Comparison of ENCODE assay signal across 1 cellular context in genomic region chr1:31575373-31576140, GRCh38.
TF ChIP-seq lines count a peak whose summit lies in the region.

No MANE protein-coding gene starts in this region.

TF ChIP-seq in HepG2, 621 proteins besides CTCF, POLR2A, EP300 and RAD21 (continued from another document and continues in another):
- TF ChIP-seq ZNF275 (CRISPR knock-in tag; IDR thresholded peaks at IDR 0.05; ENCODE audit: borderline replicate concordance) (no peak), NFAT5 (CRISPR knock-in tag; IDR thresholded peaks at IDR 0.05) (no peak), ZNF75D (CRISPR knock-in tag; IDR thresholded peaks at IDR 0.05; ENCODE audit: borderline replicate concordance) (no peak), HDAC2 (CRISPR knock-in tag; IDR thresholded peaks at IDR 0.05) (peak; percentile 86), RNF219 (CRISPR knock-in tag; IDR thresholded peaks at IDR 0.05) (no peak), KAT8 (CRISPR knock-in tag; IDR thresholded peaks at IDR 0.05) (0 out of 2 replicates have a peak, but pooled peaks have one; percentile 16), ZNF235 (CRISPR knock-in tag; IDR thresholded peaks at IDR 0.05; ENCODE audit: borderline replicate concordance) (no peak), REST (IDR thresholded peaks at IDR 0.05; ENCODE audit: borderline replicate concordance in 1 of 2, low read depth in 1 of 2, low read length in 2 of 2) (no peak), MBD4 (IDR thresholded peaks at IDR 0.05; ENCODE audit: borderline replicate concordance, low read length) (no peak), TFE3 (CRISPR knock-in tag; IDR thresholded peaks at IDR 0.05) (no peak), FOXK1 (CRISPR knock-in tag; IDR thresholded peaks at IDR 0.05; ENCODE audit: borderline replicate concordance, low read depth) (no peak; the same call in 1 of the 2 replicates), ZBTB38 (CRISPR knock-in tag; IDR thresholded peaks at IDR 0.05) (no peak), FOXO4 (CRISPR knock-in tag; conservative IDR thresholded peaks at IDR 0.05) (no peak), CENPT (CRISPR knock-in tag; IDR thresholded peaks at IDR 0.05; ENCODE audit: low read depth) (no peak), ISX (CRISPR knock-in tag; conservative IDR thresholded peaks at IDR 0.05) (no peak), SP1 (IDR thresholded peaks at IDR 0.05) (no peak), SP1 (CRISPR knock-in tag; IDR thresholded peaks at IDR 0.05) (no peak), ZNF816 (CRISPR knock-in tag; IDR thresholded peaks at IDR 0.05; ENCODE audit: borderline replicate concordance) (no peak), ZNF883 (CRISPR knock-in tag; IDR thresholded peaks at IDR 0.05; ENCODE audit: not compliant biosample characterization) (peak; percentile 15), KDM5A (IDR thresholded peaks at IDR 0.05; ENCODE audit: borderline replicate concordance, low read length) (peak; percentile 24; the same call in 1 of the 2 replicates), ZNF770 (CRISPR knock-in tag; IDR thresholded peaks at IDR 0.05) (no peak), ARNT (IDR thresholded peaks at IDR 0.05) (no peak), EZH2 (conservative IDR thresholded peaks at IDR 0.05; ENCODE audit: low read depth, low read length) (no peak), SOX13 (IDR thresholded peaks at IDR 0.05) (peak; percentile 71; the same call in 1 of the 2 replicates), SOX13 (CRISPR knock-in tag; conservative IDR thresholded peaks at IDR 0.05 in 1 of 2, IDR thresholded peaks at IDR 0.05 in 1 of 2) (peak in 1 of 2 experiments; percentile 86; a peak in 2 of 4 replicates), ARNTL (CRISPR knock-in tag; IDR thresholded peaks at IDR 0.05) (peak; percentile 34; the same call in 1 of the 2 replicates), ZNF274 (CRISPR knock-in tag; IDR thresholded peaks at IDR 0.05) (no peak), SNAPC2 (CRISPR knock-in tag; IDR thresholded peaks at IDR 0.05) (no peak), GFI1 (CRISPR knock-in tag; IDR thresholded peaks at IDR 0.05; ENCODE audit: borderline replicate concordance) (no peak), FOXJ3 (CRISPR knock-in tag; IDR thresholded peaks at IDR 0.05; ENCODE audit: borderline replicate concordance) (no peak), ZFYVE20 (CRISPR knock-in tag; IDR thresholded peaks at IDR 0.05; ENCODE audit: borderline replicate concordance, low read depth) (no peak), CCAR2 (optimal IDR thresholded peaks at IDR 0.05; ENCODE audit: low read depth, low read length) (no peak), FIP1L1 (IDR thresholded peaks at IDR 0.05; ENCODE audit: borderline replicate concordance, insufficient read depth, low read depth, low read length) (no peak), ZNF775 (CRISPR knock-in tag; IDR thresholded peaks at IDR 0.05; ENCODE audit: borderline replicate concordance) (no peak), PRPF4 (IDR thresholded peaks at IDR 0.05; ENCODE audit: low read depth, low read length, poor library complexity, severe bottlenecking) (no peak), MIER3 (CRISPR knock-in tag; IDR thresholded peaks at IDR 0.05; ENCODE audit: borderline replicate concordance) (peak; percentile 11; the same call in 1 of the 2 replicates), ZBTB1 (CRISPR knock-in tag; IDR thresholded peaks at IDR 0.05; ENCODE audit: borderline replicate concordance) (no peak), SRSF9 (IDR thresholded peaks at IDR 0.05; ENCODE audit: borderline replicate concordance, insufficient read depth, low read depth, low read length, poor library complexity, severe bottlenecking) (no peak), ZNF670 (CRISPR knock-in tag; IDR thresholded peaks at IDR 0.05; ENCODE audit: borderline replicate concordance) (0 out of 2 replicates have a peak, but pooled peaks have one; percentile 44), ZNF720 (CRISPR knock-in tag; IDR thresholded peaks at IDR 0.05) (no peak), ELF3 (CRISPR knock-in tag; IDR thresholded peaks at IDR 0.05) (peak; percentile 52), ZNF530 (CRISPR knock-in tag; IDR thresholded peaks at IDR 0.05; ENCODE audit: low read depth) (no peak), SATB2 (CRISPR knock-in tag; IDR thresholded peaks at IDR 0.05) (no peak), KDM1A (CRISPR knock-in tag; IDR thresholded peaks at IDR 0.05) (no peak), TP53 (CRISPR knock-in tag; conservative IDR thresholded peaks at IDR 0.05) (no peak), TEAD3 (CRISPR knock-in tag; optimal IDR thresholded peaks at IDR 0.05; ENCODE audit: borderline replicate concordance) (peak; percentile 81), ZNF326 (CRISPR knock-in tag; IDR thresholded peaks at IDR 0.05; ENCODE audit: borderline replicate concordance) (no peak), CENPX (CRISPR knock-in tag; IDR thresholded peaks at IDR 0.05) (no peak), JDP2 (CRISPR knock-in tag; IDR thresholded peaks at IDR 0.05; ENCODE audit: borderline replicate concordance) (no peak), SYNCRIP (IDR thresholded peaks at IDR 0.05; ENCODE audit: insufficient read depth, low read depth, low read length) (no peak), ZNF879 (CRISPR knock-in tag; IDR thresholded peaks at IDR 0.05) (no peak), FOXP1 (IDR thresholded peaks at IDR 0.05) (no peak), FOXP1 (CRISPR knock-in tag; IDR thresholded peaks at IDR 0.05) (no peak), ZNF672 (CRISPR knock-in tag; IDR thresholded peaks at IDR 0.05) (no peak), ZFAT (CRISPR knock-in tag; conservative IDR thresholded peaks at IDR 0.05) (no peak), KLF12 (CRISPR knock-in tag; IDR thresholded peaks at IDR 0.05; ENCODE audit: borderline replicate concordance) (no peak)
